ENCODE assay signal across 21 cellular contexts in the genomic region with DNA sequence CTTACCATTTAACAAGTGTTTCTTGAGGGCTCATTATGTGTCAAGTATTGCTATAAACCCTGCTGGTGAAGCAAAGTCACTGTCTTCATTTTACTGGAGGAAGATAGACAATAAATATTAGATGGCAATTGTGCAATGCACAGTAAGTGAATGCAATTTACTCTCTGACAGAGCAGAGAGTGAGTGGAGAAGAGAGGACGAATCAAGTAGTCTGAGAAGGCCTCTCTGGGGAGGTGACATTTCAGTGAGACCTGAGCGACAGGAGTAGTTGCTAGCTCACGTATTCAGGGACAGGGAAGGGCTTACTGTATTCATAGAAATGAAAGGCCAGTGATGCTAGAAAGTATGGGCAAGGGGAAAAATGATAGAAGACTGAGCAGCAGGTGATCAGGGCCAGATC. TPM values are rescaled to one million over a fixed set of nuclear protein-coding genes. Genes with fewer than 3 reads are reported as not detected.
"Had no signal": no experiment of that assay in that cellular context is flagged by ENCODE, and none has a peak within 500 bp of the region (broad histone marks: within the 10 kb centered on the region; RNA-seq: fewer than 3 reads in every experiment).

No MANE protein-coding gene starts in this region.

- H3K4me3 ChIP-seq: coronary artery, heart left ventricle, lung, psoas muscle, sigmoid colon, skin epidermis, stomach had no signal

- H3K36me3 ChIP-seq: heart left ventricle, sigmoid colon, stomach had no signal

- FAIRE-seq: urothelium cell line had no signal

- H3K27ac ChIP-seq: coronary artery, foreskin keratinocyte, heart left ventricle, psoas muscle, sigmoid colon, skin epidermis, stomach had no signal

- DNase-seq: effector CD4-positive, alpha-beta T cell; endodermal cell; erythroblast; foreskin keratinocyte; heart left ventricle; hippocampal formation; left colon; left ventricle myocardium superior; mesenchymal stem cell; midbrain; psoas muscle; sigmoid colon; stimulated activated CD4-positive, alpha-beta T cell treated with anti-CD3 and anti-CD28 coated beads, Interleukin-2, amount 100 ng/mL, for 24 hours; stimulated activated naive CD4-positive, alpha-beta T cell; stomach; substantia nigra had no signal

- H3K9me3 ChIP-seq: heart left ventricle, psoas muscle, sigmoid colon, stomach had no signal

RNA-seq across cellular contexts. Expression of a gene that starts 1.2 kb away (rescaled TPM):
- total RNA-seq: natural killer cell treated with Interleukin-12 subunit alpha and Interleukin-12 subunit beta and Interleukin-15 and Interleukin-18, amount 100 ng/mL, for 72 hours had no signal
